ENCODE assay signal across 10 cellular contexts in genomic region chr2:121489944-121490585, GRCh38. TPM values are rescaled to one million over a fixed set of nuclear protein-coding genes. Genes with fewer than 3 reads are reported as not detected.
DNase-seq lines count a peak whose midpoint lies in the region; ATAC-seq, FAIRE-seq and TF ChIP-seq lines count a peak whose summit lies in the region.
"Had no signal": no experiment of that assay in that cellular context is flagged by ENCODE, and none has a peak within 500 bp of the region (broad histone marks: within the 10 kb centered on the region; RNA-seq: fewer than 3 reads in every experiment).

No MANE protein-coding gene starts in this region.

- no peaks in the 10 kb centered on the region for H3F3A ChIP-seq in MM.1S (ENCODE audit: insufficient read depth, low read length)

- no peak overlapping the region for H3K27ac ChIP-seq in MM.1S (ENCODE audit: low read length)
- H3K27ac ChIP-seq in VCaP: peak overlapping the region; percentile 50
- H3K27ac ChIP-seq: sigmoid colon had no signal

- no peaks in the 10 kb centered on the region for H3K9me2 ChIP-seq in MM.1S (replicated peaks; ENCODE audit: insufficient read depth, low read length)

- no peak for FAIRE-seq in GM12892 (lab: Jason Lieb, UNC)
- FAIRE-seq: endothelial cell of umbilical vein had no signal

- H2AFZ ChIP-seq in MM.1S (ENCODE audit: low read length): no peak overlapping the region

- H3K4me1 ChIP-seq in MM.1S (ENCODE audit: low read length): peaks cover 7% of the 10 kb centered on the region; the same call in 1 of the 2 replicates

- in situ Hi-C loops in ACHN (cut with HindIII; ENCODE audit: low pct_ligation_motif_present, low pct_unique_long_range_greater_than_20kb, low sequenced_read_pairs): no loop called here

- peak; percentile 51 for DNase-seq in DMS153 treated with DMSO at 0.1 percent for 48 hours (lab: John Stamatoyannopoulos, UW; ENCODE audit: unreplicated experiment)
- DNase-seq in MM.1S: peak; percentile 25
- DNase-seq in iris pigment epithelial cell (ENCODE audit: low read depth): peak; percentile 32
- DNase-seq in GM12892 (ENCODE audit: insufficient read length): no peak
- no peak for DNase-seq in ACHN
- DNase-seq: amniotic stem cell, sigmoid colon had no signal

- H3K79me2 ChIP-seq in MM.1S (ENCODE audit: low read length): peaks cover 27% of the 10 kb centered on the region

- no peak for TF ChIP-seq POLR2A in GM12892 (IDR thresholded peaks at IDR 0.05; ENCODE audit: low read depth, low read length)

- no peaks in the 10 kb centered on the region for H3K9me3 ChIP-seq in MM.1S (replicated peaks; ENCODE audit: insufficient read depth, low read length)
- H3K9me3 ChIP-seq: sigmoid colon had no signal

- no peaks in the 10 kb centered on the region for H3K36me3 ChIP-seq in MM.1S (replicated peaks; ENCODE audit: insufficient read depth, low read length)
- H3K36me3 ChIP-seq: sigmoid colon had no signal

- ATAC-seq in HG02981 (IDR thresholded peaks at IDR 0.05; ENCODE audit: unreplicated experiment): no peak

- no peaks in the 10 kb centered on the region for H3K27me3 ChIP-seq in MM.1S (replicated peaks; ENCODE audit: insufficient read depth, low read length)
- H3K27me3 ChIP-seq: sigmoid colon had no signal

- no peak overlapping the region for H3K9ac ChIP-seq in MM.1S (ENCODE audit: low read length)

- no peak overlapping the region for H3K4me3 ChIP-seq in MM.1S (ENCODE audit: low read length)
- H3K4me3 ChIP-seq: sigmoid colon had no signal

- peak overlapping the region; percentile 24; the same call in 1 of the 2 replicates for H3K4me2 ChIP-seq in MM.1S (ENCODE audit: low read depth, low read length)

- TF ChIP-seq CTCF in MM.1S (IDR thresholded peaks at IDR 0.05; ENCODE audit: low read length) (no peak), VCaP (conservative IDR thresholded peaks at IDR 0.05) (no peak)

- no peaks in the 10 kb centered on the region for H4K20me1 ChIP-seq in MM.1S (ENCODE audit: insufficient read depth, low read length)

RNA-seq across cellular contexts. Expression of gene RNU4ATAC, which starts 40.6 kb away (rescaled TPM):
- polyA plus RNA-seq in GM12892 (2012; ENCODE audit: missing spikeins): not detected
- polyA plus RNA-seq: endothelial cell of umbilical vein, sigmoid colon had no signal

Comparison
In these comparisons a context has a peak if more than half of its experiments do, and no peak if none do; other contexts are left out.
1. DNase-seq: peak in DMS153 treated with DMSO at 0.1 percent for 48 hours (single experiment), MM.1S (single experiment) and iris pigment epithelial cell (single experiment); none in GM12892 (single experiment) and ACHN (single experiment).